ENCODE assay signal across 19 cellular contexts in the genomic region with DNA sequence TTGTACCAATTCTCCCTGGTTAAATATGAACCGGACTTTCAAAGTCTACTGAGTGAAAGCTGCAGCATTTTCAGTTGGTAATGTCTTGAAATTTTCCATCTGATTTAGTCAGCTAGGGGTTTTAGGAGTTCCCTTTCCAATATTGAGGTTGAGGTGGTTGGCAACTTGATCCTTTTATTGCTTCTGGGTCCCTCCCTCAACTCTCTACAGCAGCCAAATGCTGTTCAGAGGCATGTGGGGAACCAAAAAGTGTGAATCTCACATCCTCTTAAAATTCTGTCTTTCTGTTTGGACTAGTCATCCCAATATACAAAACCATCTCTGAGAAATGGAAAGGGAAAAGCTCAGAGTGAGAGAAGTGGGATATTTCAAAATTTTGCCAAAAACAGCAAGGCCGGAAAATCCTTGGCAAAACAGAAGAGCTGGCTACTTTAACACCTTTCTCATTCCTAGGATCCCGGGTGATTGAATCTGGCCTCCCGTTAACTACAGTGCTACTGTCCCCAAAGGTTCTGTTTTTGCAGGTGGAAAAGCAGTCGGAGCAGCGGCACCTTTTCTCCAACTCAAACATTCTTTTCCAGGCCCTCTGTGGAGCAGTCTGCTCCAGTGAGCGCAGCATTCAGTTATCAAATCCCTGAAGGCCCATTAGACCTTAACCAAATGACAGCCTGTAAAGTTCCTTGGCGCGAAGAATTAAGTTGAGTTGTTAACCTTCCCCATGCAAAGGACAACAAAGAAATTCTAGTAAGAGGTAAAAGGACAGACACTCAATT.
"Had no signal": no experiment of that assay in that cellular context is flagged by ENCODE, and none has a peak within 500 bp of the region (broad histone marks: within the 10 kb centered on the region; RNA-seq: fewer than 3 reads in every experiment).

No MANE protein-coding gene starts in this region.

- H3K36me3 Mint-ChIP-seq: activated naive CD8-positive, alpha-beta T cell treated with anti-CD3 and anti-CD28 coated beads for 36 hours; brain; immature natural killer cell; naive B cell; type B pancreatic cell had no signal

- H3K9me3 ChIP-seq: right lobe of liver, suprapubic skin had no signal

- H3K27ac Mint-ChIP-seq: activated CD4-positive, alpha-beta T cell treated with anti-CD3 and anti-CD28 coated beads, Interleukin-2, amount 10 ng/mL, durations not matched to agents 7 days and 5 days; activated naive CD8-positive, alpha-beta T cell treated with anti-CD3 and anti-CD28 coated beads for 36 hours; brain; immature natural killer cell; naive B cell; progenitor cell of endocrine pancreas; stimulated activated naive CD8-positive, alpha-beta T cell treated with anti-CD3 and anti-CD28 coated beads, Interleukin-15, Interleukin-2, amounts not matched to agents 100 ng/mL and 50 ng/mL, for 24 hours; type B pancreatic cell had no signal

- ATAC-seq: right lobe of liver had no signal

- H3K27ac ChIP-seq: right lobe of liver, suprapubic skin had no signal

- H3K36me3 ChIP-seq: right lobe of liver, suprapubic skin had no signal

- DNase-seq: activated CD4-positive, alpha-beta T cell treated with anti-CD3 and anti-CD28 coated beads, Interleukin-2, amount 10 ng/mL, durations not matched to agents 7 days and 5 days; activated CD4-positive, CD25-positive, alpha-beta regulatory T cell; activated naive CD8-positive, alpha-beta T cell treated with anti-CD3 and anti-CD28 coated beads for 36 hours; amygdala; central memory CD4-positive, alpha-beta T cell; cortex of kidney; effector CD8-positive, alpha-beta T cell; foreskin melanocyte; immature natural killer cell; naive B cell; nucleus accumbens; right lobe of liver; T-helper 2 cell had no signal

- H3K4me3 ChIP-seq: lung, right lobe of liver, suprapubic skin had no signal

- H3K27me3 ChIP-seq: right lobe of liver, suprapubic skin had no signal

- H3K4me1 Mint-ChIP-seq: activated CD4-positive, alpha-beta T cell treated with anti-CD3 and anti-CD28 coated beads, Interleukin-2, amount 10 ng/mL, durations not matched to agents 7 days and 5 days; activated naive CD8-positive, alpha-beta T cell treated with anti-CD3 and anti-CD28 coated beads for 36 hours; immature natural killer cell; naive B cell had no signal

- H3K4me3 Mint-ChIP-seq: activated CD4-positive, alpha-beta T cell treated with anti-CD3 and anti-CD28 coated beads, Interleukin-2, amount 10 ng/mL, durations not matched to agents 7 days and 5 days; activated naive CD8-positive, alpha-beta T cell treated with anti-CD3 and anti-CD28 coated beads for 36 hours; brain; immature natural killer cell; naive B cell; stimulated activated naive CD8-positive, alpha-beta T cell treated with anti-CD3 and anti-CD28 coated beads, Interleukin-15, Interleukin-2, amounts not matched to agents 100 ng/mL and 50 ng/mL, for 24 hours; type B pancreatic cell had no signal

- H3K27me3 Mint-ChIP-seq: activated CD4-positive, alpha-beta T cell treated with anti-CD3 and anti-CD28 coated beads, Interleukin-2, amount 10 ng/mL, durations not matched to agents 7 days and 5 days; activated naive CD8-positive, alpha-beta T cell treated with anti-CD3 and anti-CD28 coated beads for 36 hours; brain; naive B cell; progenitor cell of endocrine pancreas; stimulated activated naive CD8-positive, alpha-beta T cell treated with anti-CD3 and anti-CD28 coated beads, Interleukin-15, Interleukin-2, amounts not matched to agents 100 ng/mL and 50 ng/mL, for 24 hours; type B pancreatic cell had no signal

- H3K4me1 ChIP-seq: right lobe of liver, suprapubic skin had no signal

- H3K9me3 Mint-ChIP-seq: activated CD4-positive, alpha-beta T cell treated with anti-CD3 and anti-CD28 coated beads, Interleukin-2, amount 10 ng/mL, durations not matched to agents 7 days and 5 days had no signal
